1 cellular context compared by ENCODE assay signal in genomic region chr11:95282337-95282751, GRCh38.
TF ChIP-seq lines count a peak whose summit lies in the region.

No MANE protein-coding gene starts in this region.

TF ChIP-seq in K562, 482 proteins besides CTCF, POLR2A, EP300 and RAD21:
- TF ChIP-seq ZNF609 (CRISPR knock-in tag; IDR thresholded peaks at IDR 0.05; ENCODE audit: borderline replicate concordance) (no peak), CHAMP1 (IDR thresholded peaks at IDR 0.05) (no peak), TAF7 (tag; IDR thresholded peaks at IDR 0.05) (no peak), MXI1 (IDR thresholded peaks at IDR 0.05; ENCODE audit: low read depth, low read length) (no peak), SLC30A9 (CRISPR knock-in tag; IDR thresholded peaks at IDR 0.05) (no peak), BMI1 (IDR thresholded peaks at IDR 0.05; ENCODE audit: low read length) (no peak), CEBPB (tag; IDR thresholded peaks at IDR 0.05) (peak; percentile 25; the same call in 1 of the 2 replicates)
